2 cellular contexts compared by ENCODE assay signal in the genomic region with DNA sequence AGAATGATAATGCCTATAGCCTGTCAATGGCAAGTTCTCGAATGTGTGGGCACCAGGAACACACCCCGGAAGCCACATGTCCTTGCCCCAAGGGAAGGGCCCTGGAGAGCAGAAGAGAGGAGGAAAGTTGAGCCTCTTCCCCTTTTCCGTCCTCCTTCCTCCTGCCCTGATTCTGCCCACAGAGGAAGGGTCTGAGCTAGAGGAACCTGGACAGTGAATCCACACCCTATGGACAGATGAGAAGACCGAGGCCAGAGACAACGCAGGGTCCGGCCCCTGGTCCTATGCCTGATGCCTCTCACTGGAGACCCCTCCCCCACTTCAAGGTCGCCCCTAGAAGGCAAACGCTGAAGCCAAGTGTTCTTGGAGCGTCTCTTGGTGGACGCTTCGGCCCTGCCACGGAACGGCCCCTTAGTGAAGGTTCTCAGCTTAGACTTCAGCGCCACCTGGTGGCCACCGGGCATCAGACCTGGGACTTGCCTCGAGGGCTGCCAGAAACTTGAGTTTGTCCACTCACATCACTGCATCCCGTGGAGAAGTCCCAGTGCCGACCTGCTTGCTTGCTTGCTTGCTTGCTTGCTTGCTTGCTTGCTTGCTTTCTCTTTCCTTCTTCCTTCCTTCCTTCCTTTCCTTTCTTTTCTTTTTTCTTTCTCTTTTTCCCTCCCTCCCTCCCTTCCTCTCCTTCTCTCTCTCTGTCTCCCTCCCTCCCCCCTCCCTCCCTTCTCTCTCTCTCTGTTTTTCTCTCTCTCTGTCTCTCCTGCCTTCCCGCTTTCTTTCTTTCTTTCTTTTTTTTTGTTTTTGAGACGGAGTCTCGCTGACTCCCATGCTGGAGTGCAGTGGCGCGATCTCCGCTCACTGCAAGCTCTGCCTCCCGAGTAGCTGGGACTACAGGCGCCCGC.
A peak's percentile ranks its signal among the peaks of the same experiment; 100 is the strongest.
TF ChIP-seq lines count a peak whose summit lies in the region.

No MANE protein-coding gene starts in this region.

TF ChIP-seq in GM12891, 5 proteins besides CTCF, POLR2A, EP300 and RAD21:
- TF ChIP-seq PAX5 (IDR thresholded peaks at IDR 0.05; ENCODE audit: insufficient read depth, low read length, severe bottlenecking) (no peak), SPI1 (IDR thresholded peaks at IDR 0.05; ENCODE audit: low read depth, low read length) (peak; percentile 60; the same call in 1 of the 2 replicates), TAF1 (IDR thresholded peaks at IDR 0.05; ENCODE audit: low read depth, low read length) (no peak), POLR2AphosphoS5 (IDR thresholded peaks at IDR 0.05; ENCODE audit: low read depth, low read length) (no peak), POU2F2 (IDR thresholded peaks at IDR 0.05; ENCODE audit: low read depth, low read length) (peak; percentile 21; the same call in 1 of the 2 replicates)

TF ChIP-seq in IMR-90, 13 proteins besides CTCF, POLR2A, EP300 and RAD21:
- TF ChIP-seq, protein P1, sequence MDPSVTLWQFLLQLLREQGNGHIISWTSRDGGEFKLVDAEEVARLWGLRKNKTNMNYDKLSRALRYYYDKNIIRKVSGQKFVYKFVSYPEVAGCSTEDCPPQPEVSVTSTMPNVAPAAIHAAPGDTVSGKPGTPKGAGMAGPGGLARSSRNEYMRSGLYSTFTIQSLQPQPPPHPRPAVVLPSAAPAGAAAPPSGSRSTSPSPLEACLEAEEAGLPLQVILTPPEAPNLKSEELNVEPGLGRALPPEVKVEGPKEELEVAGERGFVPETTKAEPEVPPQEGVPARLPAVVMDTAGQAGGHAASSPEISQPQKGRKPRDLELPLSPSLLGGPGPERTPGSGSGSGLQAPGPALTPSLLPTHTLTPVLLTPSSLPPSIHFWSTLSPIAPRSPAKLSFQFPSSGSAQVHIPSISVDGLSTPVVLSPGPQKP (IDR thresholded peaks at IDR 0.05; ENCODE audit: borderline replicate concordance, low read depth, low read length), result no peak
- TF ChIP-seq USF2 (IDR thresholded peaks at IDR 0.05; ENCODE audit: low read depth, low read length) (no peak), CEBPB (IDR thresholded peaks at IDR 0.05; ENCODE audit: low read depth, low read length) (no peak), RFX5 (IDR thresholded peaks at IDR 0.05; ENCODE audit: low read depth, low read length) (no peak), MXI1 (IDR thresholded peaks at IDR 0.05; ENCODE audit: borderline replicate concordance, low read depth, low read length) (0 out of 2 replicates have a peak, but pooled peaks have one; percentile 25), SMC3 (IDR thresholded peaks at IDR 0.05; ENCODE audit: low read depth, low read length) (peak; percentile 98), RCOR1 (IDR thresholded peaks at IDR 0.05; ENCODE audit: insufficient replicate concordance, low read length) (no peak)
